ENCODE assay signal across 8 cellular contexts in genomic region chr4:37826282-37827029, GRCh38. TPM values are rescaled to one million over a fixed set of nuclear protein-coding genes. Genes with fewer than 3 reads are reported as not detected.
DNase-seq lines count a peak whose midpoint lies in the region; ATAC-seq, FAIRE-seq and TF ChIP-seq lines count a peak whose summit lies in the region.

PGM2 (plus strand) TSS chr4:37826686; CDS start chr4:37826733, 47 bp downstream.

- H2AFZ ChIP-seq in Loucy (ENCODE audit: low read length), result peak within 1 kb of the TSS; percentile 93

- no peaks in the 10 kb centered on the region for H3F3A ChIP-seq in Loucy (ENCODE audit: low read depth)

- WGBS in gastroesophageal sphincter (ENCODE audit: low coverage in 1 of 2), 2 donors, result 3% methylated on average over 5 of the region's 57 CpGs; no CpG with 5 or more reads in 1 of the 2 donors
- under 1% methylated on average over 42 of the region's 57 CpGs for WGBS in suprapubic skin

- H3K36me3 ChIP-seq in Loucy (ENCODE audit: insufficient read depth, low read length), result peaks cover 3% of the 10 kb centered on the region; the same call in 1 of the 2 replicates
- 0 out of 2 replicates have a peak, but pooled peaks cover 3% of the 10 kb centered on the region for H3K36me3 ChIP-seq in SJSA1
- H3K36me3 ChIP-seq in gastroesophageal sphincter, result peaks cover 0 to 17% of the 10 kb centered on the region in 2 donors
- H3K36me3 ChIP-seq in suprapubic skin, result peaks cover 3% of the 10 kb centered on the region

- H3K27ac ChIP-seq in SJSA1, result peak within 1 kb of the TSS; percentile 19; the same call in 1 of the 2 replicates
- H3K27ac ChIP-seq in gastroesophageal sphincter, result peak within 1 kb of the TSS; percentile 68 to 91 (median 90)
- H3K27ac ChIP-seq in suprapubic skin, result peak within 1 kb of the TSS; percentile 79

- FAIRE-seq in H54 (lab: Jason Lieb, UNC), result no peak

- H3K27me3 ChIP-seq in Loucy (ENCODE audit: insufficient read depth, low read length, poor library complexity, severe bottlenecking) (no peaks in the 10 kb centered on the region), SJSA1 (replicated peaks) (no peaks in the 10 kb centered on the region), gastroesophageal sphincter (no peaks in the 10 kb centered on the region), suprapubic skin (no peaks in the 10 kb centered on the region)

- no peak for TF ChIP-seq CTCF in Loucy (conservative IDR thresholded peaks at IDR 0.05; ENCODE audit: low read length)
- TF ChIP-seq CTCF in gastroesophageal sphincter (IDR thresholded peaks at IDR 0.05), result peak in 1 of 4 experiments; percentile 47
- TF ChIP-seq CTCF in suprapubic skin (IDR thresholded peaks at IDR 0.05), result no peak

- H3K9me2 ChIP-seq in Loucy (replicated peaks; ENCODE audit: low read depth, low read length), result no peaks in the 10 kb centered on the region

- H3K79me2 ChIP-seq in Loucy (ENCODE audit: insufficient read depth, low read length), result peaks cover 46% of the 10 kb centered on the region

- H3K9me3 ChIP-seq in Loucy (ENCODE audit: insufficient read depth, low read depth, low read length) (no peaks in the 10 kb centered on the region), SJSA1 (replicated peaks) (no peaks in the 10 kb centered on the region), gastroesophageal sphincter (no peaks in the 10 kb centered on the region), suprapubic skin (no peaks in the 10 kb centered on the region)

- TF ChIP-seq EP300 in gastroesophageal sphincter (IDR thresholded peaks at IDR 0.05), result no peak
- no peak for TF ChIP-seq EP300 in suprapubic skin (IDR thresholded peaks at IDR 0.05)

- peak; percentile 96 for ATAC-seq in gastroesophageal sphincter

- H3K4me2 ChIP-seq in Loucy (ENCODE audit: low read depth, low read length, poor library complexity, severe bottlenecking), result peak within 1 kb of the TSS; percentile 86

- TF ChIP-seq POLR2A in H54 (IDR thresholded peaks at IDR 0.05; ENCODE audit: low read depth, low read length), result peak; percentile 96
- TF ChIP-seq POLR2A in gastroesophageal sphincter (IDR thresholded peaks at IDR 0.05), result peak; percentile 80 to 89
- peak; percentile 44 to 75 for TF ChIP-seq POLR2A in suprapubic skin (IDR thresholded peaks at IDR 0.05)

- H3K4me3 ChIP-seq in Loucy (ENCODE audit: low read length, poor library complexity, severe bottlenecking), result peak within 1 kb of the TSS; percentile 96
- peak within 1 kb of the TSS; percentile 64 for H3K4me3 ChIP-seq in SJSA1
- H3K4me3 ChIP-seq in gastroesophageal sphincter, result peak within 1 kb of the TSS; percentile 88 to 93
- H3K4me3 ChIP-seq in suprapubic skin, result peak within 1 kb of the TSS; percentile 81

- H3K9ac ChIP-seq in Loucy (ENCODE audit: low read depth, low read length, poor library complexity, severe bottlenecking), result peak within 1 kb of the TSS; percentile 93

- peaks cover 7% of the 10 kb centered on the region for H4K20me1 ChIP-seq in Loucy (ENCODE audit: insufficient read depth, low read length, poor library complexity, severe bottlenecking)

- DNase-seq in GDM1 (lab: John Stamatoyannopoulos, UW) (peak; percentile 91), H54 (ENCODE audit: insufficient read length, low spot score) (peak; percentile 63), SJSA1 (ENCODE audit: low read depth in 1 of 2, low spot score in 2 of 2) (peak; percentile 70 to 74), nucleus accumbens (lab: John Stamatoyannopoulos, UW) (peak in 55 of 56 donors; percentile 11 to 85 (median 66)), suprapubic skin (ENCODE audit: low spot score in 2 of 2) (peak; percentile 87 to 92)
- DNase-seq in activated naive CD4-positive, alpha-beta T cell (lab: John Stamatoyannopoulos, UW), result peak; percentile 66 to 88 (median 82)

- H3K4me1 ChIP-seq in Loucy (ENCODE audit: insufficient read depth, low read length, poor library complexity, severe bottlenecking), result peaks cover 40% of the 10 kb centered on the region
- H3K4me1 ChIP-seq in SJSA1 (replicated peaks), result peaks cover 5% of the 10 kb centered on the region
- H3K4me1 ChIP-seq in gastroesophageal sphincter, result peaks cover 0 to 38% (median 8%) of the 10 kb centered on the region in 3 donors
- H3K4me1 ChIP-seq in suprapubic skin, result peaks cover 24% of the 10 kb centered on the region

RNA-seq across cellular contexts. Expression of gene PGM2, which starts in this region (rescaled TPM):
- 14.8 and 20.9 TPM in 2 replicates for total RNA-seq in SJSA1 (2014; rRNA removed; shearing (Covaris generic))
- total RNA-seq in gastroesophageal sphincter (10 to 100 TPM; 19.9 to 35.6 (median 25.3) TPM), suprapubic skin (10 to 100 TPM; 45.7 to 76.4 (median 65.8) TPM)

Comparison
In these comparisons a context has a peak if more than half of its experiments do, and no peak if none do; other contexts are left out.
1. Peak in every context shown above with its lines: DNase-seq, ATAC-seq, H3K4me3 ChIP-seq and H3K27ac ChIP-seq.
2. H3K27ac ChIP-seq: peak in every context shown above with its lines; median percentile 90 in gastroesophageal sphincter; 79 in suprapubic skin; 19 in SJSA1.